8 cellular contexts compared by ENCODE assay signal in the genomic region with DNA sequence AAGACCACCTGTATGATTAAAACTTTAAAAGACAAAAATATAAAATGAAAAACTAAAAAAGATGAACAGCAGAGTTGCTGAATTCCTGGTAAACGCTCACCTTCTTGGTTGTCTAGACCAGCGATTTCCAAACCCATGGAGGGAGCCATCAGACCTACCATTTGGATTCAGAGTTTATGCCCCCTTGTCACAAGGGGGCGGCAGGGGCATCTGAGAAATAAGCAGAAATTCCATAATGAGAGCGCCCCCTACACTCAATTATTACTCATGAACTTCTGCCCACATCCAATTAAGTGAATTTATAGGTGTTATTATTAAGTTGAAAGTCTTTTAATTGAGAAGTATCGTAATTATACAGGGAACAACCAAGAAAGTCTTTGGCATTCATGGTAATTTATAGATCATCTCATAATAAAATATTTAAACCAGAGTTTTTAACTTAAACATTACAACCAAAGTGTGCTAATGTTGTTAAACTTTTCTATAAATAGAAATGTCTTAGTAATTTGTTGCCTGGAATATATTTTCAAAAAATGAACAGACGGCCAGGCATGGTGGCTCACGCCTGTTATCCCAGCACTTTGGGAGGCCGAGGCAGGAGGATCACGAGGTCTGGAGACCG. TPM values are rescaled to one million over a fixed set of nuclear protein-coding genes. Genes with fewer than 3 reads are reported as not detected.
DNase-seq lines count a peak whose midpoint lies in the region; ATAC-seq and TF ChIP-seq lines count a peak whose summit lies in the region.

No MANE protein-coding gene starts in this region.

- no peak for TF ChIP-seq POLR2A in prostate gland (IDR thresholded peaks at IDR 0.05)

- H3K4me1 ChIP-seq in prostate gland (replicated peaks) = no peaks in the 10 kb centered on the region

- no peaks in the 10 kb centered on the region for H3K27me3 Mint-ChIP-seq in stimulated activated memory B cell treated with anti-CD40 and anti-IgM and Interleukin-4, amounts not matched to agents 10 μg/mL and 1 μg/mL and 100 μg/mL, for 72 hours

- H3K27ac Mint-ChIP-seq in stimulated activated memory B cell treated with anti-CD40 and anti-IgM and Interleukin-4, amounts not matched to agents 10 μg/mL and 1 μg/mL and 100 μg/mL, for 72 hours = no peak overlapping the region

- H3K9me3 ChIP-seq in prostate gland = no peaks in the 10 kb centered on the region

- peak; percentile 15 for DNase-seq in GM12864 (ENCODE audit: low read depth)
- peak; percentile 46 for DNase-seq in NCI-H748 treated with DMSO at 0.1 percent for 48 hours (lab: John Stamatoyannopoulos, UW)
- DNase-seq in activated CD8-positive, alpha-beta memory T cell treated with anti-CD3 and anti-CD28 coated beads for 24 hours = peak; percentile 70
- DNase-seq in fibroblast of gingiva (ENCODE audit: low read depth) = peak; percentile 67
- DNase-seq in prostate gland (ENCODE audit: low spot score) = no peak
- DNase-seq in midbrain (lab: John Stamatoyannopoulos, UW) = no peak

- WGBS in prostate gland = 83% methylated on average over 10 of the region's 10 CpGs

- H3K27me3 ChIP-seq in prostate gland (replicated peaks; ENCODE audit: insufficient read depth) = no peaks in the 10 kb centered on the region

- no peak for ATAC-seq in stimulated activated memory B cell treated with anti-CD40 and anti-IgM and Interleukin-4, amounts not matched to agents 10 μg/mL and 1 μg/mL and 100 μg/mL, for 72 hours

- H3K4me3 ChIP-seq in GM12864 (ENCODE audit: low read depth, low read length) (no peak overlapping the region), prostate gland (no peak overlapping the region)

- TF ChIP-seq CTCF in 22Rv1 (IDR thresholded peaks at IDR 0.05) (peak; percentile 83), GM12864 (IDR thresholded peaks at IDR 0.05; ENCODE audit: low read depth, low read length, missing control alignments) (peak; percentile 44), prostate gland (IDR thresholded peaks at IDR 0.05) (peak in 3 of 4 experiments; percentile 18 to 35 (median 33))

- H3K4me3 Mint-ChIP-seq in stimulated activated memory B cell treated with anti-CD40 and anti-IgM and Interleukin-4, amounts not matched to agents 10 μg/mL and 1 μg/mL and 100 μg/mL, for 72 hours = no peak overlapping the region

- H3K9me3 Mint-ChIP-seq in stimulated activated memory B cell treated with anti-CD40 and anti-IgM and Interleukin-4, amounts not matched to agents 10 μg/mL and 1 μg/mL and 100 μg/mL, for 72 hours = peaks cover 10% of the 10 kb centered on the region

- H3K36me3 ChIP-seq in prostate gland = no peaks in the 10 kb centered on the region

- no peaks in the 10 kb centered on the region for H3K4me1 Mint-ChIP-seq in stimulated activated memory B cell treated with anti-CD40 and anti-IgM and Interleukin-4, amounts not matched to agents 10 μg/mL and 1 μg/mL and 100 μg/mL, for 72 hours

- H3K36me3 Mint-ChIP-seq in stimulated activated memory B cell treated with anti-CD40 and anti-IgM and Interleukin-4, amounts not matched to agents 10 μg/mL and 1 μg/mL and 100 μg/mL, for 72 hours = no peaks in the 10 kb centered on the region

- intact Hi-C loops in prostate gland (cut with DNase I) = no loop called here

- H3K27ac ChIP-seq in 22Rv1 (no peak overlapping the region), prostate gland (no peak overlapping the region)

RNA-seq across cellular contexts. Expression of a gene that starts 35.2 kb away (rescaled TPM):
- total RNA-seq in prostate gland = under 1 TPM in 1 of 2 donors, not detected in 1; 0.28 TPM

Comparison
In these comparisons a context has a peak if more than half of its experiments do, and no peak if none do; other contexts are left out.
1. CTCF ChIP-seq: peak in every context shown above with its lines; median percentile 83 in 22Rv1; 44 in GM12864; 33 in prostate gland.
2. DNase-seq: peak in GM12864 (single experiment), NCI-H748 treated with DMSO at 0.1 percent for 48 hours (single experiment), activated CD8-positive, alpha-beta memory T cell treated with anti-CD3 and anti-CD28 coated beads for 24 hours (single experiment) and fibroblast of gingiva (single experiment); none in prostate gland (single experiment) and midbrain (single experiment).